ENCODE assay signal across 9 cellular contexts in genomic region chr3:53071882-53072431, GRCh38. TPM values are rescaled to one million over a fixed set of nuclear protein-coding genes. Genes with fewer than 3 reads are reported as not detected.
DNase-seq lines count a peak whose midpoint lies in the region; ATAC-seq, FAIRE-seq and TF ChIP-seq lines count a peak whose summit lies in the region.
"Had no signal": no experiment of that assay in that cellular context is flagged by ENCODE, and none has a peak within 500 bp of the region (broad histone marks: within the 10 kb centered on the region; RNA-seq: fewer than 3 reads in every experiment).

No MANE protein-coding gene starts in this region.

- peak overlapping the region; percentile 81 for H3K4me3 Mint-ChIP-seq in activated naive CD4-positive, alpha-beta T cell treated with anti-CD3 and anti-CD28 coated beads for 36 hours
- peak overlapping the region; percentile 78 for H3K4me3 Mint-ChIP-seq in activated CD8-positive, alpha-beta T cell treated with anti-CD3 and anti-CD28 coated beads for 36 hours

- no peaks in the 10 kb centered on the region for H3K36me3 Mint-ChIP-seq in activated naive CD4-positive, alpha-beta T cell treated with anti-CD3 and anti-CD28 coated beads for 36 hours (ENCODE audit: low read depth)
- H3K36me3 Mint-ChIP-seq in activated CD8-positive, alpha-beta T cell treated with anti-CD3 and anti-CD28 coated beads for 36 hours (ENCODE audit: low read depth): no peaks in the 10 kb centered on the region

- H3K4me2 ChIP-seq in HepG2 (ENCODE audit: low read depth, low read length): peak overlapping the region; percentile 100

- CTCF ChIA-PET in activated naive CD4-positive, alpha-beta T cell treated with anti-CD3 and anti-CD28 coated beads for 36 hours (lab: Charles Lee): interaction anchor here (0.7 to 1.9 kb wide), 13 partner anchors 69 to 330 kb away, joined by 3 to 6 read pairs (median 4); no protein-coding TSS in a partner anchor
- CTCF ChIA-PET in activated CD8-positive, alpha-beta T cell treated with anti-CD3 and anti-CD28 coated beads for 36 hours (lab: Charles Lee): interaction anchor here (0.7 to 1.8 kb wide), 7 partner anchors 12 to 237 kb away, joined by 3 to 4 read pairs (median 4); partner anchors contain the start of genes MUSTN1 and SFMBT1
- CTCF ChIA-PET in HepG2 (lab: Yijun Ruan, JAX; ENCODE audit: low intra/inter-chr PET ratio, low total read pairs): interaction anchor here (2.1 kb wide), 2 partner anchors 137 to 220 kb away, joined by 10 to 14 read pairs; no protein-coding TSS in a partner anchor

- H3K4me1 ChIP-seq in HepG2 (ENCODE audit: insufficient read depth, low read length) (peaks cover 27% of the 10 kb centered on the region), stomach smooth muscle (ENCODE audit: control insufficient read depth, insufficient read depth, low read length) (peaks cover 16% of the 10 kb centered on the region)

- TF ChIP-seq CTCF in activated CD8-positive, alpha-beta T cell treated with anti-CD3 and anti-CD28 coated beads for 36 hours (IDR thresholded peaks at IDR 0.05): no peak
- TF ChIP-seq CTCF in HepG2 (CRISPR knock-in tag; IDR thresholded peaks at IDR 0.05): no peak
- TF ChIP-seq CTCF in omental fat pad (IDR thresholded peaks at IDR 0.05): no peak

- 2% methylated on average over 7 of the region's 11 CpGs for WGBS in HepG2 (ENCODE audit: low lambda C conversion rate)

- no peak for FAIRE-seq in HepG2 (lab: Jason Lieb, UNC)

- H2AFZ ChIP-seq in HepG2 (ENCODE audit: low read length): no peak overlapping the region

- BruUV-seq in HepG2 (replicated peaks; lab: Mats Ljungman, UMichigan): no TSS peak

- TF ChIP-seq RAD21 in HepG2 (CRISPR knock-in tag; IDR thresholded peaks at IDR 0.05): no peak

- H4K20me1 ChIP-seq in HepG2 (ENCODE audit: insufficient read depth, low read length): no peaks in the 10 kb centered on the region

- no peaks in the 10 kb centered on the region for H3K9me3 Mint-ChIP-seq in activated naive CD4-positive, alpha-beta T cell treated with anti-CD3 and anti-CD28 coated beads for 36 hours
- H3K9me3 Mint-ChIP-seq in activated CD8-positive, alpha-beta T cell treated with anti-CD3 and anti-CD28 coated beads for 36 hours: no peaks in the 10 kb centered on the region

- H3K27me3 ChIP-seq in HepG2 (ENCODE audit: control insufficient read depth in 1 of 2, insufficient read depth in 2 of 2, low read length in 2 of 2) (peaks cover 0 to 2% of the 10 kb centered on the region in 2 experiments; a peak in 2 of 5 replicates), stomach smooth muscle (ENCODE audit: control insufficient read depth in 1 of 2, insufficient read depth in 2 of 2, low read length in 2 of 2) (no peaks in the 10 kb centered on the region)
- H3K27me3 ChIP-seq: BE2C had no signal

- in situ Hi-C loops in HepG2 (cut with HindIII; ENCODE audit: extremely low pct_ligation_motif_present, low pct_unique_long_range_greater_than_20kb): no loop called here

- H3K36me3 ChIP-seq in HepG2 (replicated peaks in 1 of 2; ENCODE audit: control insufficient read depth in 1 of 2, insufficient read depth in 2 of 2, low read length in 2 of 2) (no peaks in the 10 kb centered on the region), stomach smooth muscle (ENCODE audit: control insufficient read depth in 2 of 2, insufficient read depth in 2 of 2, low read length in 2 of 2) (no peaks in the 10 kb centered on the region)
- H3K36me3 ChIP-seq: BE2C had no signal

- POLR2A ChIA-PET in activated CD8-positive, alpha-beta T cell treated with anti-CD3 and anti-CD28 coated beads for 36 hours (lab: Charles Lee): interaction anchor here (0.5 to 1.1 kb wide), 2 partner anchors 76 to 350 kb away, joined by 3 read pairs; no protein-coding TSS in a partner anchor
- POLR2A ChIA-PET in HepG2 (lab: Yijun Ruan, JAX): no interaction called here

- DNase-seq in activated naive CD4-positive, alpha-beta T cell treated with anti-CD3 and anti-CD28 coated beads for 36 hours: no peak
- DNase-seq in activated naive CD4-positive, alpha-beta T cell treated with anti-CD3 and anti-CD28 coated beads, Interleukin-2, amount 50 U/mL, for 16 hours: no peak
- DNase-seq in activated CD8-positive, alpha-beta T cell treated with anti-CD3 and anti-CD28 coated beads for 36 hours: peak; percentile 19
- DNase-seq in HepG2 (ENCODE audit: low spot score) (no peak), RPMI8226 (no peak), NCI-H2196 (lab: John Stamatoyannopoulos, UW; ENCODE audit: unreplicated experiment) (no peak), omental fat pad (ENCODE audit: low spot score) (no peak)

- no peak for TF ChIP-seq POLR2A in HepG2 (IDR thresholded peaks at IDR 0.05; ENCODE audit: insufficient read depth in 1 of 2, low read depth in 2 of 2, low read length in 2 of 2)

- H3K9ac ChIP-seq in HepG2 (ENCODE audit: insufficient read depth, low read depth, low read length) (no peak overlapping the region; the same call in 1 of the 2 replicates), stomach smooth muscle (ENCODE audit: low read length in 2 of 2) (peak overlapping the region in 1 of 2 donors; percentile 66)

- intact Hi-C loops in activated naive CD4-positive, alpha-beta T cell treated with anti-CD3 and anti-CD28 coated beads for 36 hours (cut with micrococcal nuclease): loop anchor here (1.0 kb wide), 8 partner anchors 26 to 644 kb away; partner anchors contain the start of genes NEK4 and SFMBT1
- intact Hi-C loops in activated CD8-positive, alpha-beta T cell treated with anti-CD3 and anti-CD28 coated beads for 36 hours (cut with micrococcal nuclease): loop anchor here (2.0 to 10.0 kb wide), 2 partner anchors 137 to 221 kb away; no protein-coding TSS in a partner anchor
- intact Hi-C loops in HepG2 (cut with micrococcal nuclease; ENCODE audit: unreplicated experiment): loop anchor here (1.0 to 10.0 kb wide), 3 partner anchors 138 to 327 kb away; no protein-coding TSS in a partner anchor

- no peaks in the 10 kb centered on the region for H3K27me3 Mint-ChIP-seq in activated naive CD4-positive, alpha-beta T cell treated with anti-CD3 and anti-CD28 coated beads for 36 hours (ENCODE audit: low read depth)
- no peaks in the 10 kb centered on the region for H3K27me3 Mint-ChIP-seq in activated CD8-positive, alpha-beta T cell treated with anti-CD3 and anti-CD28 coated beads for 36 hours

- H3K27ac Mint-ChIP-seq in activated naive CD4-positive, alpha-beta T cell treated with anti-CD3 and anti-CD28 coated beads for 36 hours: peak overlapping the region; percentile 84
- H3K27ac Mint-ChIP-seq in activated CD8-positive, alpha-beta T cell treated with anti-CD3 and anti-CD28 coated beads for 36 hours: peak overlapping the region; percentile 98

- H3K79me2 ChIP-seq in HepG2 (ENCODE audit: insufficient read depth, low read length): no peaks in the 10 kb centered on the region

- ATAC-seq in activated CD8-positive, alpha-beta T cell treated with anti-CD3 and anti-CD28 coated beads for 36 hours: no peak
- peak; percentile 29 for ATAC-seq in HepG2
- ATAC-seq in omental fat pad (ENCODE audit: low FRiP score): no peak

- H3K4me3 ChIP-seq in HepG2 (replicated peaks in 1 of 3; ENCODE audit: insufficient read depth in 1 of 3, low read depth in 2 of 3, low read length in 3 of 3): peak overlapping the region; percentile 67 to 83 (median 70); a peak in 5 of 6 replicates
- H3K4me3 ChIP-seq in stomach smooth muscle (ENCODE audit: low read length in 2 of 2): peak overlapping the region; percentile 83 to 85

- H3K9me3 ChIP-seq in HepG2 (ENCODE audit: low read length) (no peaks in the 10 kb centered on the region), stomach smooth muscle (ENCODE audit: control insufficient read depth in 2 of 2, low read length in 2 of 2) (no peaks in the 10 kb centered on the region)
- H3K9me3 ChIP-seq: BE2C had no signal

- H3K4me1 Mint-ChIP-seq in activated naive CD4-positive, alpha-beta T cell treated with anti-CD3 and anti-CD28 coated beads for 36 hours (ENCODE audit: low read depth): peaks cover 17% of the 10 kb centered on the region
- H3K4me1 Mint-ChIP-seq in activated CD8-positive, alpha-beta T cell treated with anti-CD3 and anti-CD28 coated beads for 36 hours (ENCODE audit: low read depth): peaks cover 17% of the 10 kb centered on the region

- TF ChIP-seq EP300 in HepG2 (IDR thresholded peaks at IDR 0.05; ENCODE audit: low read depth in 2 of 2, low read length in 2 of 2) (no peak), HepG2 (CRISPR knock-in tag; IDR thresholded peaks at IDR 0.05; ENCODE audit: borderline replicate concordance) (no peak)

- H3K27ac ChIP-seq in HepG2 (ENCODE audit: extremely low read length, insufficient read depth, low read length) (peak overlapping the region; percentile 71), stomach smooth muscle (ENCODE audit: low read length) (no peak overlapping the region)

RNA-seq across cellular contexts. Expression of gene SFMBT1, which starts 26.1 kb away (rescaled TPM):
- 10 to 100 TPM; 15.1 to 15.4 TPM for total RNA-seq in activated naive CD4-positive, alpha-beta T cell treated with anti-CD3 and anti-CD28 coated beads for 36 hours
- total RNA-seq in activated CD8-positive, alpha-beta T cell treated with anti-CD3 and anti-CD28 coated beads for 36 hours: 10 to 100 TPM; 17.8 to 20.1 TPM
- total RNA-seq in HepG2 (2016; rRNA removed; fragmentation: Illumina TruSeq; extraction: Trizol): 12.8 and 15.6 TPM in 2 replicates
- total RNA-seq in HepG2 (2016; cell fraction: cytosol; rRNA removed; fragmentation: Illumina TruSeq; extraction: Trizol; ENCODE audit: low read depth): 8.9 and 9.3 TPM in 2 replicates
- total RNA-seq in HepG2 (2016; cell fraction: insoluble cytoplasmic fraction; rRNA removed; fragmentation: Illumina TruSeq; extraction: Trizol): 14.5 and 15.1 TPM in 2 replicates
- total RNA-seq in HepG2 (2016; cell fraction: membrane; rRNA removed; fragmentation: Illumina TruSeq; extraction: Trizol): 10.0 and 10.3 TPM in 2 replicates
- total RNA-seq in HepG2 (2016; cell fraction: nucleus; rRNA removed; fragmentation: Illumina TruSeq; extraction: Trizol): 9.9 and 12.6 TPM in 2 replicates
- 3.8 and 4.0 TPM in 2 replicates for polyA plus RNA-seq in HepG2 (2011; rRNA removed)
- 2.9 and 3.8 TPM in 2 replicates for polyA plus RNA-seq in HepG2 (2011; cell fraction: cytosol; rRNA removed)
- 3.1 and 5.0 TPM in 2 replicates for polyA plus RNA-seq in HepG2 (2011; cell fraction: nucleus; rRNA removed)
- 3.3 TPM in 2 replicates for polyA plus RNA-seq in HepG2 (2012)
- 1.5 TPM in 2 replicates for polyA plus RNA-seq in HepG2 (2016; cell fraction: cytosol; fragmentation: Illumina TruSeq; extraction: Trizol; ENCODE audit: low read depth)
- 9.8 and 11.0 TPM in 2 replicates for polyA plus RNA-seq in HepG2 (2016; cell fraction: insoluble cytoplasmic fraction; fragmentation: Illumina TruSeq; extraction: Trizol; ENCODE audit: low read depth)
- 4.1 and 4.6 TPM in 2 replicates for polyA plus RNA-seq in HepG2 (2016; cell fraction: membrane; fragmentation: Illumina TruSeq; extraction: Trizol; ENCODE audit: low read depth)
- polyA plus RNA-seq in HepG2 (2016; cell fraction: nucleus; fragmentation: Illumina TruSeq; extraction: Trizol; ENCODE audit: insufficient read depth, low read depth): 9.0 and 10.5 TPM in 2 replicates
- 13.9 and 50.6 TPM in 2 replicates for polyA minus RNA-seq in HepG2 (2011; rRNA and poly(A)+ RNA removed; ENCODE audit: low replicate concordance)
- 5.8 and 10.0 TPM in 2 replicates for polyA minus RNA-seq in HepG2 (2011; cell fraction: cytosol; rRNA and poly(A)+ RNA removed)
- polyA minus RNA-seq in HepG2 (2011; cell fraction: nucleus; rRNA and poly(A)+ RNA removed): 13.1 and 13.9 TPM in 2 replicates
- total RNA-seq in omental fat pad: 10 to 100 TPM in 1 of 4 donors, 1 to 10 TPM in 3; 6.5 to 15.3 (median 8.7) TPM

RNA-seq across cellular contexts. Expression of gene RFT1, which starts 58.3 kb away (rescaled TPM):
- total RNA-seq in activated naive CD4-positive, alpha-beta T cell treated with anti-CD3 and anti-CD28 coated beads for 36 hours: 10 to 100 TPM; 29.9 to 31.7 TPM
- total RNA-seq in activated CD8-positive, alpha-beta T cell treated with anti-CD3 and anti-CD28 coated beads for 36 hours: 10 to 100 TPM; 42.5 to 42.9 TPM
- total RNA-seq in HepG2 (2016; rRNA removed; fragmentation: Illumina TruSeq; extraction: Trizol): 25.7 and 37.0 TPM in 2 replicates
- 4.3 and 5.1 TPM in 2 replicates for total RNA-seq in HepG2 (2016; cell fraction: cytosol; rRNA removed; fragmentation: Illumina TruSeq; extraction: Trizol; ENCODE audit: low read depth)
- 25.2 and 37.3 TPM in 2 replicates for total RNA-seq in HepG2 (2016; cell fraction: insoluble cytoplasmic fraction; rRNA removed; fragmentation: Illumina TruSeq; extraction: Trizol)
- total RNA-seq in HepG2 (2016; cell fraction: membrane; rRNA removed; fragmentation: Illumina TruSeq; extraction: Trizol): 14.7 and 16.2 TPM in 2 replicates
- total RNA-seq in HepG2 (2016; cell fraction: nucleus; rRNA removed; fragmentation: Illumina TruSeq; extraction: Trizol): 30.4 and 35.0 TPM in 2 replicates
- polyA plus RNA-seq in HepG2 (2011; rRNA removed): 21.0 and 23.2 TPM in 2 replicates
- polyA plus RNA-seq in HepG2 (2011; cell fraction: cytosol; rRNA removed): 21.9 and 27.5 TPM in 2 replicates
- polyA plus RNA-seq in HepG2 (2011; cell fraction: nucleus; rRNA removed): 11.4 TPM in 2 replicates
- polyA plus RNA-seq in HepG2 (2012): 13.7 and 19.5 TPM in 2 replicates
- polyA plus RNA-seq in HepG2 (2016; cell fraction: cytosol; fragmentation: Illumina TruSeq; extraction: Trizol; ENCODE audit: low read depth): 5.2 and 6.1 TPM in 2 replicates
- polyA plus RNA-seq in HepG2 (2016; cell fraction: insoluble cytoplasmic fraction; fragmentation: Illumina TruSeq; extraction: Trizol; ENCODE audit: low read depth): 20.1 and 21.3 TPM in 2 replicates
- polyA plus RNA-seq in HepG2 (2016; cell fraction: membrane; fragmentation: Illumina TruSeq; extraction: Trizol; ENCODE audit: low read depth): 10.2 and 12.2 TPM in 2 replicates
- 32.4 and 36.2 TPM in 2 replicates for polyA plus RNA-seq in HepG2 (2016; cell fraction: nucleus; fragmentation: Illumina TruSeq; extraction: Trizol; ENCODE audit: insufficient read depth, low read depth)
- polyA minus RNA-seq in HepG2 (2011; rRNA and poly(A)+ RNA removed; ENCODE audit: low replicate concordance): 79.7 and 80.7 TPM in 2 replicates
- polyA minus RNA-seq in HepG2 (2011; cell fraction: cytosol; rRNA and poly(A)+ RNA removed): 17.0 and 17.7 TPM in 2 replicates
- polyA minus RNA-seq in HepG2 (2011; cell fraction: nucleus; rRNA and poly(A)+ RNA removed): 15.6 and 15.8 TPM in 2 replicates
- total RNA-seq in omental fat pad: 10 to 100 TPM in 2 of 4 donors, 1 to 10 TPM in 2; 9.1 to 14.0 (median 10.5) TPM
